In genomic region chr15:67722418-67722817, GRCh38 we compare ENCODE assay signal across 7 cellular contexts.
"Had no signal": no experiment of that assay in that cellular context is flagged by ENCODE, and none has a peak within 500 bp of the region (broad histone marks: within the 10 kb centered on the region; RNA-seq: fewer than 3 reads in every experiment).

No MANE protein-coding gene starts in this region.

- FAIRE-seq: GM12878, GM12891, GM12892, GM18507, GM19239 had no signal

- H3K4me3 ChIP-seq: GM12878 had no signal

- DNase-seq: GDM1, GF-D8 had no signal

- ATAC-seq: GM12878 had no signal
